In genomic region chr16:78058165-78058564, GRCh38 we compare ENCODE assay signal across 37 cellular contexts. TPM values are rescaled to one million over a fixed set of nuclear protein-coding genes. Genes with fewer than 3 reads are reported as not detected.
"Had no signal": no experiment of that assay in that cellular context is flagged by ENCODE, and none has a peak within 500 bp of the region (broad histone marks: within the 10 kb centered on the region; RNA-seq: fewer than 3 reads in every experiment).

No MANE protein-coding gene starts in this region.

- H3K27me3 ChIP-seq: adrenal gland, body of pancreas, foreskin keratinocyte, gastrocnemius medialis had no signal

- H3K27ac ChIP-seq: adrenal gland, body of pancreas, esophagus muscularis mucosa, foreskin keratinocyte, gastrocnemius medialis, heart left ventricle, WERI-Rb-1 had no signal

- H3K4me1 Mint-ChIP-seq: activated B cell treated with CpG ODN at 0.5 μM for 24 hours; activated CD4-positive, alpha-beta T cell treated with anti-CD3 and anti-CD28 coated beads for 36 hours; activated CD4-positive, alpha-beta T cell treated with anti-CD3 and anti-CD28 coated beads, Interleukin-2, amount 10 ng/mL, durations not matched to agents 24 days and 14 days; activated CD8-positive, alpha-beta memory T cell treated with anti-CD3 and anti-CD28 coated beads, Interleukin-2, amount 10 ng/mL, durations not matched to agents 7 days and 5 days; activated naive CD4-positive, alpha-beta T cell treated with anti-CD3 and anti-CD28 coated beads, Interleukin-2, amount 50 U/mL, for 24 hours; activated naive CD8-positive, alpha-beta T cell treated with anti-CD3 and anti-CD28 coated beads for 36 hours; activated naive CD8-positive, alpha-beta T cell treated with anti-CD3 and anti-CD28 coated beads, Interleukin-2, amount 50 U/mL, for 24 hours had no signal

- H3K4me1 ChIP-seq: adrenal gland, esophagus muscularis mucosa, foreskin keratinocyte, gastrocnemius medialis, heart left ventricle had no signal

- H3K4me3 Mint-ChIP-seq: activated B cell treated with CpG ODN at 0.5 μM for 24 hours; activated CD4-positive, alpha-beta memory T cell treated with anti-CD3 and anti-CD28 coated beads for 36 hours; activated CD4-positive, alpha-beta T cell treated with anti-CD3 and anti-CD28 coated beads for 36 hours; activated CD4-positive, alpha-beta T cell treated with anti-CD3 and anti-CD28 coated beads, Interleukin-2, amount 10 ng/mL, durations not matched to agents 24 days and 14 days; activated CD8-positive, alpha-beta memory T cell treated with anti-CD3 and anti-CD28 coated beads, Interleukin-2, amount 10 ng/mL, durations not matched to agents 7 days and 5 days; activated CD8-positive, alpha-beta T cell treated with anti-CD3 and anti-CD28 coated beads, Interleukin-2, amount 10 ng/mL, durations not matched to agents 7 days and 5 days; activated naive CD4-positive, alpha-beta T cell treated with anti-CD3 and anti-CD28 coated beads for 36 hours; activated naive CD4-positive, alpha-beta T cell treated with anti-CD3 and anti-CD28 coated beads, Interleukin-2, amount 50 U/mL, for 24 hours; activated naive CD8-positive, alpha-beta T cell treated with anti-CD3 and anti-CD28 coated beads for 36 hours; activated naive CD8-positive, alpha-beta T cell treated with anti-CD3 and anti-CD28 coated beads, Interleukin-2, amount 50 U/mL, for 24 hours; activated T-helper 1 cell treated with anti-CD3 and anti-CD28 coated beads, Interleukin-12 subunit alpha, Interleukin-12 subunit beta, Interleukin-2, Interleukin-4 antibody, amounts not matched to agents 30 ng/mL and 10 ng/mL and 1 ng/mL, durations not matched to agents 14 hours and 24 hours and 36 hours; effector memory CD8-positive, alpha-beta T cell; T-helper 2 cell treated with Interferon-gamma antibody and Interleukin-4, amounts not matched to agents 5 μg/mL and 100 μg/mL, for 36 hours had no signal

- H3K9me3 ChIP-seq: adrenal gland, body of pancreas, esophagus muscularis mucosa, gastrocnemius medialis, heart left ventricle had no signal

- H3K27ac Mint-ChIP-seq: activated B cell treated with CpG ODN at 0.5 μM for 24 hours; activated CD4-positive, alpha-beta memory T cell treated with anti-CD3 and anti-CD28 coated beads for 36 hours; activated CD4-positive, alpha-beta T cell treated with anti-CD3 and anti-CD28 coated beads for 36 hours; activated CD4-positive, alpha-beta T cell treated with anti-CD3 and anti-CD28 coated beads, Interleukin-2, amount 10 ng/mL, durations not matched to agents 24 days and 14 days; activated CD8-positive, alpha-beta memory T cell treated with anti-CD3 and anti-CD28 coated beads, Interleukin-2, amount 10 ng/mL, durations not matched to agents 7 days and 5 days; activated CD8-positive, alpha-beta T cell treated with anti-CD3 and anti-CD28 coated beads, Interleukin-2, amount 10 ng/mL, durations not matched to agents 7 days and 5 days; activated naive CD4-positive, alpha-beta T cell treated with anti-CD3 and anti-CD28 coated beads for 36 hours; activated naive CD4-positive, alpha-beta T cell treated with anti-CD3 and anti-CD28 coated beads, Interleukin-2, amount 50 U/mL, for 24 hours; activated naive CD8-positive, alpha-beta T cell treated with anti-CD3 and anti-CD28 coated beads for 36 hours; activated naive CD8-positive, alpha-beta T cell treated with anti-CD3 and anti-CD28 coated beads, Interleukin-2, amount 50 U/mL, for 24 hours; activated T-helper 1 cell treated with anti-CD3 and anti-CD28 coated beads, Interleukin-12 subunit alpha, Interleukin-12 subunit beta, Interleukin-2, Interleukin-4 antibody, amounts not matched to agents 30 ng/mL and 10 ng/mL and 1 ng/mL, durations not matched to agents 14 hours and 24 hours and 36 hours; activated T-helper 2 cell treated with anti-CD3 and anti-CD28 coated beads, Interferon-gamma antibody, Interleukin-2, Interleukin-4, amounts not matched to agents 10 μg/mL and 5 μg/mL and 100 μg/mL, durations not matched to agents 14 hours and 24 hours and 36 hours; effector memory CD8-positive, alpha-beta T cell; T-helper 2 cell treated with Interferon-gamma antibody and Interleukin-4, amounts not matched to agents 5 μg/mL and 100 μg/mL, for 36 hours had no signal

- H3K36me3 Mint-ChIP-seq: activated CD4-positive, alpha-beta memory T cell treated with anti-CD3 and anti-CD28 coated beads for 36 hours; activated CD8-positive, alpha-beta memory T cell treated with anti-CD3 and anti-CD28 coated beads, Interleukin-2, amount 10 ng/mL, durations not matched to agents 7 days and 5 days; activated naive CD4-positive, alpha-beta T cell treated with anti-CD3 and anti-CD28 coated beads, Interleukin-2, amount 50 U/mL, for 24 hours; activated naive CD8-positive, alpha-beta T cell treated with anti-CD3 and anti-CD28 coated beads for 36 hours had no signal

- H3K4me3 ChIP-seq: adrenal gland, body of pancreas, esophagus muscularis mucosa, gastrocnemius medialis, heart left ventricle had no signal

- H3K9me3 Mint-ChIP-seq: activated B cell treated with CpG ODN at 0.5 μM for 24 hours; activated CD4-positive, alpha-beta memory T cell treated with anti-CD3 and anti-CD28 coated beads for 36 hours; activated CD4-positive, alpha-beta T cell treated with anti-CD3 and anti-CD28 coated beads, Interleukin-2, amount 10 ng/mL, durations not matched to agents 24 days and 14 days; activated naive CD4-positive, alpha-beta T cell treated with anti-CD3 and anti-CD28 coated beads for 36 hours; activated naive CD4-positive, alpha-beta T cell treated with anti-CD3 and anti-CD28 coated beads, Interleukin-2, amount 50 U/mL, for 24 hours; activated naive CD8-positive, alpha-beta T cell treated with anti-CD3 and anti-CD28 coated beads for 36 hours; activated naive CD8-positive, alpha-beta T cell treated with anti-CD3 and anti-CD28 coated beads, Interleukin-2, amount 50 U/mL, for 24 hours; activated T-helper 1 cell treated with anti-CD3 and anti-CD28 coated beads, Interleukin-12 subunit alpha, Interleukin-12 subunit beta, Interleukin-2, Interleukin-4 antibody, amounts not matched to agents 30 ng/mL and 10 ng/mL and 1 ng/mL, durations not matched to agents 14 hours and 24 hours and 36 hours; activated T-helper 2 cell treated with anti-CD3 and anti-CD28 coated beads, Interferon-gamma antibody, Interleukin-2, Interleukin-4, amounts not matched to agents 10 μg/mL and 5 μg/mL and 100 μg/mL, durations not matched to agents 14 hours and 24 hours and 36 hours; effector memory CD8-positive, alpha-beta T cell; T-helper 2 cell treated with Interferon-gamma antibody and Interleukin-4, amounts not matched to agents 5 μg/mL and 100 μg/mL, for 36 hours had no signal

- DNase-seq: activated B cell treated with CpG ODN at 0.5 μM for 24 hours; activated CD4-positive, alpha-beta memory T cell treated with anti-CD3 and anti-CD28 coated beads for 36 hours; activated CD4-positive, alpha-beta T cell treated with anti-CD3 and anti-CD28 coated beads for 36 hours; activated CD4-positive, alpha-beta T cell treated with anti-CD3 and anti-CD28 coated beads, Interleukin-2, amount 10 ng/mL, durations not matched to agents 24 days and 14 days; activated CD4-positive, CD25-positive, alpha-beta regulatory T cell treated with anti-CD3 and anti-CD28 coated beads, Interleukin-2, amount 50 U/mL, for 72 hours; activated CD8-positive, alpha-beta memory T cell treated with anti-CD3 and anti-CD28 coated beads, Interleukin-2, amount 10 ng/mL, durations not matched to agents 7 days and 5 days; activated CD8-positive, alpha-beta memory T cell treated with anti-CD3 and anti-CD28 coated beads, Interleukin-2, amount 50 U/mL, for 4 hours; activated CD8-positive, alpha-beta T cell treated with anti-CD3 and anti-CD28 coated beads, Interleukin-2, amount 10 ng/mL, durations not matched to agents 7 days and 5 days; activated effector memory CD4-positive, alpha-beta T cell treated with anti-CD3 and anti-CD28 coated beads, Interleukin-2, amount 50 U/mL, for 16 hours; activated naive CD4-positive, alpha-beta T cell treated with anti-CD3 and anti-CD28 coated beads for 36 hours; activated naive CD8-positive, alpha-beta T cell treated with anti-CD3 and anti-CD28 coated beads for 36 hours; activated naive CD8-positive, alpha-beta T cell treated with anti-CD3 and anti-CD28 coated beads, Interleukin-2, amount 50 U/mL, for 24 hours; activated T-cell treated with anti-CD3 and anti-CD28 coated beads, Interleukin-2, amount 50 U/mL, for 1 hour; activated T-cell treated with anti-CD3 and anti-CD28 coated beads, Interleukin-2, amount 50 U/mL, for 48 hours; adrenal gland; amygdala; aorta; caudate nucleus; cortex of kidney; dermis blood vessel endothelial cell; effector CD4-positive, alpha-beta T cell; effector memory CD8-positive, alpha-beta T cell; erythroblast; foreskin keratinocyte; gastrocnemius medialis; glutamatergic neuron; heart left ventricle; T1000; WERI-Rb-1 had no signal

- H3K36me3 ChIP-seq: adrenal gland, esophagus muscularis mucosa, gastrocnemius medialis, heart left ventricle, WERI-Rb-1 had no signal

RNA-seq across cellular contexts. Expression of gene CLEC3A, which starts 35.8 kb away (rescaled TPM):
- total RNA-seq: activated B cell treated with CpG ODN at 0.5 μM for 24 hours; activated CD4-positive, alpha-beta memory T cell treated with anti-CD3 and anti-CD28 coated beads for 36 hours; activated CD4-positive, alpha-beta T cell treated with anti-CD3 and anti-CD28 coated beads for 36 hours; activated CD4-positive, alpha-beta T cell treated with anti-CD3 and anti-CD28 coated beads, Interleukin-2, amount 10 ng/mL, durations not matched to agents 24 days and 14 days; activated CD8-positive, alpha-beta memory T cell treated with anti-CD3 and anti-CD28 coated beads for 36 hours; activated CD8-positive, alpha-beta memory T cell treated with anti-CD3 and anti-CD28 coated beads, Interleukin-2, amount 10 ng/mL, durations not matched to agents 7 days and 5 days; activated CD8-positive, alpha-beta T cell treated with anti-CD3 and anti-CD28 coated beads, Interleukin-2, amount 10 ng/mL, durations not matched to agents 7 days and 5 days; activated naive CD4-positive, alpha-beta T cell treated with anti-CD3 and anti-CD28 coated beads for 36 hours; activated naive CD8-positive, alpha-beta T cell treated with anti-CD3 and anti-CD28 coated beads for 36 hours; activated T-helper 1 cell treated with anti-CD3 and anti-CD28 coated beads, Interleukin-12 subunit alpha, Interleukin-12 subunit beta, Interleukin-2, Interleukin-4 antibody, amounts not matched to agents 30 ng/mL and 10 ng/mL and 1 ng/mL, durations not matched to agents 14 hours and 24 hours and 36 hours; activated T-helper 2 cell treated with anti-CD3 and anti-CD28 coated beads, Interferon-gamma antibody, Interleukin-2, Interleukin-4, amounts not matched to agents 10 μg/mL and 5 μg/mL and 100 μg/mL, durations not matched to agents 14 hours and 24 hours and 36 hours; adrenal gland; aorta; body of pancreas; chondrocyte; dermis blood vessel endothelial cell; foreskin keratinocyte; gastrocnemius medialis; heart left ventricle had no signal
